Comparison of ENCODE assay signal across 8 cellular contexts in the genomic region with DNA sequence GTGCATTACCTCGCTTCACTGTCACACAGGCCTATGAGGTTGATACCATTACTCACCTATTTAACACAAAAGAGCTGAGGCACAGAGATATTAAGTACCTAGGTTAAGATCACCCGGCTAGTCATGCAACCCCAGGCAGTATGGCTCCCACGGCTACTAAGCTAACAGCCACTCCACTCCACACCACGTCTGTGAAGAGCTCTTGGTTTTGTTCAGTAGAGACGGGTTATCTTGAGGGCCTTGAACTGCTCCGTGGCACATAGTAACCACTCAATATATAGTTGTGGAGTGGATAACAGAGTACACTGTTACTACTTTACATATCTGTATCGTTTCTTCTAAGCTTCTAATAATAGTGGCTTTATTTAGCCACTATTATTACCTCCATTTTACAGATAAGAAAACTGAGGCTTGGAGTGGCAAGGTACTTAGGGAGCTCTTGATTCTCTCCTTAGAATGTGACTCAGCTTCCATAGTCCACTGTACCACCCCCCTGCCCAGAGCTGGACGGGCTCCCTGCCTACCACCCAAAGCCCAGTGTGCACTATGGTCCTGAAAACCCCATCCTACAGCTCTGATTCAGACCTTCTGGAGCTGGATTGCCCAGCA. TPM values are rescaled to one million over a fixed set of nuclear protein-coding genes. Genes with fewer than 3 reads are reported as not detected.
DNase-seq lines count a peak whose midpoint lies in the region; FAIRE-seq and TF ChIP-seq lines count a peak whose summit lies in the region.

No MANE protein-coding gene starts in this region.

- intact Hi-C loops in A673 (cut with micrococcal nuclease; ENCODE audit: unreplicated experiment) = no loop called here

- CTCF ChIA-PET in A673 (lab: Charles Lee) = no interaction called here

- TF ChIP-seq CTCF in A673 (conservative IDR thresholded peaks at IDR 0.05; ENCODE audit: low read depth, low read length) = no peak
- no peak for TF ChIP-seq CTCF in HL-60 (IDR thresholded peaks at IDR 0.05; ENCODE audit: insufficient read depth, low read length)
- TF ChIP-seq CTCF in bronchial epithelial cell (IDR thresholded peaks at IDR 0.05; ENCODE audit: insufficient read depth, low read length, severe bottlenecking) = no peak
- TF ChIP-seq CTCF in GM10266 (IDR thresholded peaks at IDR 0.05; ENCODE audit: control insufficient read depth, insufficient read depth, low read depth, missing control alignments) = no peak

- H3K27ac ChIP-seq in A673 (ENCODE audit: low read depth, low read length, poor library complexity, severe bottlenecking) = no peak overlapping the region
- H3K27ac ChIP-seq in HL-60 (replicated peaks) = peak overlapping the region; percentile 62
- H3K27ac ChIP-seq in muscle layer of colon (ENCODE audit: low read depth, low read length) = no peak overlapping the region

- H3K4me3 ChIP-seq in A673 (ENCODE audit: low read depth, low read length, poor library complexity, severe bottlenecking) (peak overlapping the region; percentile 57), HL-60 (replicated peaks; ENCODE audit: insufficient read depth, low read length) (peak overlapping the region; percentile 85), bronchial epithelial cell (ENCODE audit: low read depth, low read length) (peak overlapping the region; percentile 82), muscle layer of colon (ENCODE audit: low read depth in 1 of 2, low read length in 2 of 2) (peak overlapping the region; percentile 47 to 52)

- H3K4me1 ChIP-seq in A673 (ENCODE audit: insufficient read depth, low read length, poor library complexity, severe bottlenecking) (peaks cover 3% of the 10 kb centered on the region), muscle layer of colon (ENCODE audit: insufficient read depth, low read length) (no peaks in the 10 kb centered on the region)

- no peak for TF ChIP-seq POLR2A in erythroblast (IDR thresholded peaks at IDR 0.05; ENCODE audit: low read length)

- H3K27me3 ChIP-seq in A673 (replicated peaks; ENCODE audit: insufficient read depth, low read depth, low read length, poor library complexity) (no peaks in the 10 kb centered on the region), HL-60 (ENCODE audit: insufficient read depth, poor library complexity, severe bottlenecking) (no peaks in the 10 kb centered on the region), bronchial epithelial cell (ENCODE audit: control insufficient read depth, insufficient read depth, low read length) (no peaks in the 10 kb centered on the region), muscle layer of colon (ENCODE audit: control insufficient read depth in 1 of 2, insufficient read depth in 2 of 2, low read length in 2 of 2) (peaks cover 0 to 10% of the 10 kb centered on the region in 2 donors)

- DNase-seq in A673 (ENCODE audit: low spot score) = no peak
- no peak for DNase-seq in HL-60 (ENCODE audit: low read depth in 1 of 2, low spot score in 1 of 2)
- DNase-seq in bronchial epithelial cell (ENCODE audit: low read depth) = no peak
- no peak for DNase-seq in T-helper 9 cell
- no peak for DNase-seq in KBM-7
- DNase-seq in erythroblast (lab: John Stamatoyannopoulos, UW) = no peak
- DNase-seq in GM10266 (ENCODE audit: extremely low spot score) = no peak

- no peaks in the 10 kb centered on the region for H3K9me3 ChIP-seq in A673 (ENCODE audit: low read depth, low read length, poor library complexity, severe bottlenecking)
- no peaks in the 10 kb centered on the region for H3K9me3 ChIP-seq in muscle layer of colon (ENCODE audit: low read length)

- in situ Hi-C loops in KBM-7 (cut with MboI; ENCODE audit: low pct_unique_long_range_greater_than_20kb, low sequenced_read_pairs) = no loop called here

- no TSS peak for BruUV-seq in A673 (replicated peaks; lab: Mats Ljungman, UMichigan)

- no peak for FAIRE-seq in bronchial epithelial cell (lab: Jason Lieb, UNC)

- H3K36me3 ChIP-seq in A673 (ENCODE audit: insufficient read depth, low read length, poor library complexity, severe bottlenecking) (no peaks in the 10 kb centered on the region), bronchial epithelial cell (ENCODE audit: control insufficient read depth, insufficient read depth, low read length) (peaks cover 3% of the 10 kb centered on the region), muscle layer of colon (ENCODE audit: insufficient read depth, low read length) (no peaks in the 10 kb centered on the region)

- POLR2A ChIA-PET in A673 (lab: Charles Lee; ENCODE audit: low non-redundant PET) = no interaction called here

- no peak overlapping the region for H3K9ac ChIP-seq in muscle layer of colon (ENCODE audit: low read length)

RNA-seq across cellular contexts. Expression of a gene that starts 1.0 kb away (rescaled TPM):
- 0.52 and 0.68 TPM in 2 replicates for total RNA-seq in A673 (2021)
- total RNA-seq in bronchial epithelial cell = 22.1 and 34.7 TPM in 2 replicates

Comparison
In these comparisons a context has a peak if more than half of its experiments do, and no peak if none do; other contexts are left out.
1. RNA of a gene that starts 1.0 kb away (total RNA-seq): 22.1 to 34.7 TPM in bronchial epithelial cell; 0.52 to 0.68 TPM in A673; every median in the first group is over 10 times any median in the second.
2. Peak in every context shown above with its lines, with median percentiles within 50 percentile points of each other: H3K4me3 ChIP-seq.